ENCODE assay signal across 10 cellular contexts in genomic region chr6:156396791-156397418, GRCh38.
DNase-seq lines count a peak whose midpoint lies in the region; ATAC-seq and TF ChIP-seq lines count a peak whose summit lies in the region.
"Had no signal": no experiment of that assay in that cellular context is flagged by ENCODE, and none has a peak within 500 bp of the region (broad histone marks: within the 10 kb centered on the region; RNA-seq: fewer than 3 reads in every experiment).

No MANE protein-coding gene starts in this region.

- peaks cover 22% of the 10 kb centered on the region for H3K27me3 Mint-ChIP-seq in activated naive CD4-positive, alpha-beta T cell treated with anti-CD3 and anti-CD28 coated beads, Interleukin-2, amount 10 ng/mL, durations not matched to agents 7 days and 5 days
- peaks cover 5% of the 10 kb centered on the region for H3K27me3 Mint-ChIP-seq in memory B cell

- peak; percentile 13 for DNase-seq in stimulated activated CD4-positive, alpha-beta T cell treated with anti-CD3 and anti-CD28 coated beads, Interleukin-12 subunit alpha, Interleukin-12 subunit beta, amount 100 ng/mL, for 4 hours
- no peak for DNase-seq in stimulated activated CD4-positive, alpha-beta T cell treated with anti-CD3 and anti-CD28 coated beads, Interleukin-2, amount 100 ng/mL, for 48 hours
- peak; percentile 37 for DNase-seq in activated naive CD4-positive, alpha-beta T cell treated with anti-CD3 and anti-CD28 coated beads, Interleukin-2, amount 10 ng/mL, durations not matched to agents 7 days and 5 days
- DNase-seq in memory B cell (ENCODE audit: low spot score in 2 of 2), result no peak
- DNase-seq in thyroid gland, result peak; percentile 44 to 58
- DNase-seq in dermis blood vessel endothelial cell, result no peak
- no peak for DNase-seq in NCI-H2029 treated with DMSO at 0.1 percent for 48 hours (lab: John Stamatoyannopoulos, UW)
- DNase-seq: WERI-Rb-1 had no signal

- intact Hi-C loops in thyroid gland (cut with DNase I), result no loop called here

- no peak overlapping the region for H3K4me3 ChIP-seq in thyroid gland (replicated peaks in 1 of 3)

- H3K27me3 ChIP-seq in thyroid gland, result no peaks in the 10 kb centered on the region

- TF ChIP-seq POLR2A in thyroid gland (IDR thresholded peaks at IDR 0.05), result no peak

- no peaks in the 10 kb centered on the region for H3K9me3 ChIP-seq in thyroid gland

- H3K27ac Mint-ChIP-seq in activated naive CD4-positive, alpha-beta T cell treated with anti-CD3 and anti-CD28 coated beads, Interleukin-2, amount 10 ng/mL, durations not matched to agents 7 days and 5 days, result peak overlapping the region; percentile 98
- H3K27ac Mint-ChIP-seq in memory B cell, result peak overlapping the region; percentile 93
- H3K27ac Mint-ChIP-seq: brain had no signal

- CTCF ChIA-PET in activated naive CD4-positive, alpha-beta T cell treated with anti-CD3 and anti-CD28 coated beads, Interleukin-2, amount 10 ng/mL, durations not matched to agents 7 days and 5 days (lab: Charles Lee), result no interaction called here

- no peaks in the 10 kb centered on the region for H3K36me3 Mint-ChIP-seq in activated naive CD4-positive, alpha-beta T cell treated with anti-CD3 and anti-CD28 coated beads, Interleukin-2, amount 10 ng/mL, durations not matched to agents 7 days and 5 days
- H3K36me3 Mint-ChIP-seq in memory B cell, result no peaks in the 10 kb centered on the region
- H3K36me3 Mint-ChIP-seq: brain had no signal

- peaks cover 61% of the 10 kb centered on the region for H3K4me1 Mint-ChIP-seq in activated naive CD4-positive, alpha-beta T cell treated with anti-CD3 and anti-CD28 coated beads, Interleukin-2, amount 10 ng/mL, durations not matched to agents 7 days and 5 days
- H3K4me1 Mint-ChIP-seq in memory B cell, result peaks cover 31% of the 10 kb centered on the region

- H3K9me3 Mint-ChIP-seq in activated naive CD4-positive, alpha-beta T cell treated with anti-CD3 and anti-CD28 coated beads, Interleukin-2, amount 10 ng/mL, durations not matched to agents 7 days and 5 days, result peaks cover 3% of the 10 kb centered on the region
- H3K9me3 Mint-ChIP-seq in memory B cell, result peaks cover 2% of the 10 kb centered on the region
- H3K9me3 Mint-ChIP-seq: brain had no signal

- peak; percentile 34 for ATAC-seq in memory B cell (ENCODE audit: low read depth)
- no peak for ATAC-seq in HG03378 (IDR thresholded peaks at IDR 0.05; ENCODE audit: unreplicated experiment)

- peak overlapping the region; percentile 15 to 85 (median 66) for H3K27ac ChIP-seq in thyroid gland
- H3K27ac ChIP-seq: WERI-Rb-1 had no signal

- H3K4me1 ChIP-seq in thyroid gland, result peaks cover 14 to 18% of the 10 kb centered on the region in 2 donors

- WGBS in thyroid gland, 2 donors, result 28 to 53% methylated on average over 39 to 43 of the region's 45 CpGs

- no peaks in the 10 kb centered on the region for H3K36me3 ChIP-seq in thyroid gland
- H3K36me3 ChIP-seq: WERI-Rb-1 had no signal

- peak overlapping the region; percentile 59 for H3K4me3 Mint-ChIP-seq in activated naive CD4-positive, alpha-beta T cell treated with anti-CD3 and anti-CD28 coated beads, Interleukin-2, amount 10 ng/mL, durations not matched to agents 7 days and 5 days
- H3K4me3 Mint-ChIP-seq in memory B cell, result peak overlapping the region; percentile 74
- H3K4me3 Mint-ChIP-seq: brain had no signal

- no peak for TF ChIP-seq CTCF in thyroid gland (IDR thresholded peaks at IDR 0.05)

Comparison
In these comparisons a context has a peak if more than half of its experiments do, and no peak if none do; other contexts are left out.
1. DNase-seq: peak in stimulated activated CD4-positive, alpha-beta T cell treated with anti-CD3 and anti-CD28 coated beads, Interleukin-12 subunit alpha, Interleukin-12 subunit beta, amount 100 ng/mL, for 4 hours (single experiment), activated naive CD4-positive, alpha-beta T cell treated with anti-CD3 and anti-CD28 coated beads, Interleukin-2, amount 10 ng/mL, durations not matched to agents 7 days and 5 days (single experiment) and thyroid gland (2 of 2); none in stimulated activated CD4-positive, alpha-beta T cell treated with anti-CD3 and anti-CD28 coated beads, Interleukin-2, amount 100 ng/mL, for 48 hours (0 of 2), memory B cell (0 of 2), dermis blood vessel endothelial cell (single experiment) and NCI-H2029 treated with DMSO at 0.1 percent for 48 hours (single experiment).